6 cellular contexts compared by ENCODE assay signal in genomic region chr6:31972709-31973350, GRCh38. TPM values are rescaled to one million over a fixed set of nuclear protein-coding genes. Genes with fewer than 3 reads are reported as not detected.
DNase-seq lines count a peak whose midpoint lies in the region; ATAC-seq, FAIRE-seq and TF ChIP-seq lines count a peak whose summit lies in the region.

No MANE protein-coding gene starts in this region.

- intact Hi-C loops in A673 (cut with micrococcal nuclease; ENCODE audit: unreplicated experiment): no loop called here

- no peak for TF ChIP-seq CTCF in A673 (conservative IDR thresholded peaks at IDR 0.05; ENCODE audit: low read depth, low read length)
- no peak for TF ChIP-seq CTCF in epithelial cell of proximal tubule (conservative IDR thresholded peaks at IDR 0.05; ENCODE audit: low read depth, low read length)

- H3K4me1 ChIP-seq in A673 (ENCODE audit: insufficient read depth, low read length, poor library complexity, severe bottlenecking) (peaks cover 19% of the 10 kb centered on the region), small intestine (ENCODE audit: control insufficient read depth in 2 of 2, insufficient read depth in 1 of 2, low read depth in 1 of 2, low read length in 1 of 2) (peaks cover 2 to 7% of the 10 kb centered on the region in 2 donors)

- ATAC-seq in GM21825 (IDR thresholded peaks at IDR 0.05; ENCODE audit: unreplicated experiment): no peak

- WGBS in small intestine, 3 donors: 5 to 7% (median 5%) methylated on average over 19 of the region's 19 CpGs

- FAIRE-seq in small intestine (lab: Jason Lieb, UNC): no peak

- peak overlapping the region; percentile 65 for H3K4me3 ChIP-seq in A673 (ENCODE audit: low read depth, low read length, poor library complexity, severe bottlenecking)
- H3K4me3 ChIP-seq in MG63: peak overlapping the region; percentile 78
- peak overlapping the region; percentile 90 for H3K4me3 ChIP-seq in epithelial cell of proximal tubule (ENCODE audit: low read depth, low read length)
- H3K4me3 ChIP-seq in small intestine (ENCODE audit: low read depth in 1 of 2, low read length in 2 of 2): peak overlapping the region; percentile 66 to 77

- peak overlapping the region; percentile 93 for H3K27ac ChIP-seq in A673 (ENCODE audit: low read depth, low read length, poor library complexity, severe bottlenecking)
- H3K27ac ChIP-seq in small intestine (ENCODE audit: low read depth in 1 of 2, low read length in 1 of 2): peak overlapping the region; percentile 69 to 99

- H3K27me3 ChIP-seq in A673 (replicated peaks; ENCODE audit: insufficient read depth, low read depth, low read length, poor library complexity): no peaks in the 10 kb centered on the region
- no peaks in the 10 kb centered on the region for H3K27me3 ChIP-seq in MG63
- H3K27me3 ChIP-seq in small intestine (ENCODE audit: control insufficient read depth in 2 of 2, insufficient read depth in 2 of 2, low read length in 2 of 2): no peaks in the 10 kb centered on the region

- H3K9me3 ChIP-seq in A673 (ENCODE audit: low read depth, low read length, poor library complexity, severe bottlenecking) (no peaks in the 10 kb centered on the region), MG63 (no peaks in the 10 kb centered on the region), small intestine (ENCODE audit: control insufficient read depth, low read depth) (no peaks in the 10 kb centered on the region)

- DNase-seq in A673 (ENCODE audit: low spot score): no peak
- no peak for DNase-seq in MG63
- DNase-seq in epithelial cell of proximal tubule (ENCODE audit: low read depth): no peak
- DNase-seq in small intestine: no peak
- no peak for DNase-seq in islet precursor cell

- POLR2A ChIA-PET in A673 (lab: Charles Lee; ENCODE audit: low non-redundant PET): interaction anchor here (0.5 to 0.6 kb wide), 2 partner anchors 227 to 474 kb away, joined by 8 to 9 read pairs; no protein-coding TSS in a partner anchor

- CTCF ChIA-PET in A673 (lab: Charles Lee): no interaction called here

- peaks cover 22% of the 10 kb centered on the region for H3K36me3 ChIP-seq in A673 (ENCODE audit: insufficient read depth, low read length, poor library complexity, severe bottlenecking)
- H3K36me3 ChIP-seq in MG63: peaks cover 11% of the 10 kb centered on the region
- peaks cover 1 to 16% of the 10 kb centered on the region in 2 donors for H3K36me3 ChIP-seq in small intestine (ENCODE audit: control insufficient read depth in 2 of 2, insufficient read depth in 2 of 2, low read length in 2 of 2)

- BruUV-seq in A673 (replicated peaks; lab: Mats Ljungman, UMichigan): TSS peak; percentile 55

RNA-seq across cellular contexts. Expression of gene DXO, which starts 0.9 kb away (rescaled TPM):
- 35.6 and 37.2 TPM in 2 replicates for total RNA-seq in A673 (2021)
- 9.8 and 13.7 TPM in 2 replicates for total RNA-seq in MG63 (2014; rRNA removed; shearing (Covaris generic); ENCODE audit: low replicate concordance)
- total RNA-seq in epithelial cell of proximal tubule: 20.0 and 20.9 TPM in 2 replicates
- 10 to 100 TPM; 14.1 to 16.1 (median 15.9) TPM for polyA plus RNA-seq in small intestine

RNA-seq across cellular contexts. Expression of gene C4A, which starts 9.0 kb away (rescaled TPM):
- total RNA-seq in A673 (2021) (4.6 TPM in 2 replicates), epithelial cell of proximal tubule (1.0 and 1.6 TPM in 2 replicates)
- 0.26 TPM in 1 of 2 replicates, not detected in the other for total RNA-seq in MG63 (2014; rRNA removed; shearing (Covaris generic); ENCODE audit: low replicate concordance)
- 10 to 100 TPM in 2 of 3 donors, 1 to 10 TPM in 1; 4.0 to 31.1 (median 21.1) TPM for polyA plus RNA-seq in small intestine

RNA-seq across cellular contexts. Expression of gene SKIC2, which starts 13.9 kb away (rescaled TPM):
- total RNA-seq in A673 (2021) (64.2 and 71.3 TPM in 2 replicates), epithelial cell of proximal tubule (42.0 and 51.9 TPM in 2 replicates)
- 22.9 and 25.2 TPM in 2 replicates for total RNA-seq in MG63 (2014; rRNA removed; shearing (Covaris generic); ENCODE audit: low replicate concordance)
- 100 to 1,000 TPM in 2 of 3 donors, 10 to 100 TPM in 1; 59.7 to 171 (median 112) TPM for polyA plus RNA-seq in small intestine

RNA-seq across cellular contexts. Expression of gene NELFE, which starts 14.1 kb away (rescaled TPM):
- 94.3 and 96.8 TPM in 2 replicates for total RNA-seq in A673 (2021)
- total RNA-seq in MG63 (2014; rRNA removed; shearing (Covaris generic); ENCODE audit: low replicate concordance): 111 and 131 TPM in 2 replicates
- 113 and 132 TPM in 2 replicates for total RNA-seq in epithelial cell of proximal tubule
- polyA plus RNA-seq in small intestine: 10 to 100 TPM; 55.6 to 62.6 (median 55.7) TPM

RNA-seq across cellular contexts. Expression of gene CFB, which starts 26.9 kb away (rescaled TPM):
- total RNA-seq in A673 (2021): 0.32 TPM in 1 of 2 replicates, not detected in the other
- 2.2 and 6.9 TPM in 2 replicates for total RNA-seq in MG63 (2014; rRNA removed; shearing (Covaris generic); ENCODE audit: low replicate concordance)
- 0.81 and 2.2 TPM in 2 replicates for total RNA-seq in epithelial cell of proximal tubule
- 100 to 1,000 TPM in 1 of 3 donors, 10 to 100 TPM in 2; 72.1 to 141 (median 89.0) TPM for polyA plus RNA-seq in small intestine
